In the genomic region with DNA sequence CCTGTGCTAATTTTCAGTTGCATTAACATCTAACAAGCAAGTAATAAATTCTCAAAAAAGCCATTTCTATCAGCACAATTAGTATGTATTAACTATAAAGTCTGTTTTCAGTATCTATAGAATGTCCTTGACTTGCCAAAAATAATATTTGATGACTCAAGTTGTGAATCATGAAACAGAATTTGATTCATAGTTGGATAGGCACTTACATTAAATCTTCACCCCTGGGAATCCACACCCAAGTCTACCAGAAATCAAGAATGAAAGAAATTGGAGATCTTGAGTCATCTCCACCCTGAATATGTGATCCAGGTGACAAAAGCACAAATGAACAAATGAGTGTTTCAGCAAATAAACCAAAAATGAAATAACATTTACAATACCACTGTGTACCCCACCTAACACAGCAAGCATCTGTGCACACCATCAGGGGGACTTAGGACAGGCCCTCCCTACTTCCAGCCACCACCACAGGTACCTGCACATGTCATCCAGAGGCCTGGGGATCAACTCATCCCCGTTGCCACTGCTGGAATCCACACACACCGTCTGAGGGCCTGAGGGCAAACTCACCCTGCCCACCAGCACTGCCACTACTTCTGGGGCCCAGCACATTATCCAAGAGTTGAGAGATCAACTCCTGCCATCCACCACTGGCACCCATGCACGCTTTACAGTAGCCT, we compare ENCODE assay signal across 26 cellular contexts.
DNase-seq lines count a peak whose midpoint lies in the region; ATAC-seq, FAIRE-seq and TF ChIP-seq lines count a peak whose summit lies in the region.
"Had no signal": no experiment of that assay in that cellular context is flagged by ENCODE, and none has a peak within 500 bp of the region (broad histone marks: within the 10 kb centered on the region; RNA-seq: fewer than 3 reads in every experiment).

No MANE protein-coding gene starts in this region.

- no peak for TF ChIP-seq CTCF in SK-N-SH (IDR thresholded peaks at IDR 0.05)
- no peak for TF ChIP-seq CTCF in keratinocyte (optimal IDR thresholded peaks at IDR 0.05 in 1 of 3, IDR thresholded peaks at IDR 0.05 in 1 of 3, conservative IDR thresholded peaks at IDR 0.05 in 1 of 3; ENCODE audit: extremely low read depth in 1 of 3, insufficient read depth in 2 of 3, low read length in 3 of 3)
- TF ChIP-seq CTCF in heart right ventricle (IDR thresholded peaks at IDR 0.05), result no peak

- no peaks in the 10 kb centered on the region for H3K36me3 Mint-ChIP-seq in activated naive CD4-positive, alpha-beta T cell treated with anti-CD3 and anti-CD28 coated beads, Interleukin-2, amount 10 ng/mL, durations not matched to agents 7 days and 5 days

- TF ChIP-seq RAD21 in SK-N-SH (IDR thresholded peaks at IDR 0.05; ENCODE audit: low read length), result no peak

- CTCF ChIA-PET in SK-N-SH (lab: Yijun Ruan, JAX), result no interaction called here
- CTCF ChIA-PET in activated naive CD4-positive, alpha-beta T cell treated with anti-CD3 and anti-CD28 coated beads, Interleukin-2, amount 10 ng/mL, durations not matched to agents 7 days and 5 days (lab: Charles Lee), result no interaction called here

- no peaks in the 10 kb centered on the region for H3K79me2 ChIP-seq in SK-N-SH (ENCODE audit: insufficient read depth)
- no peaks in the 10 kb centered on the region for H3K79me2 ChIP-seq in keratinocyte (ENCODE audit: control insufficient read depth, insufficient read depth, low read length)

- H3K27ac Mint-ChIP-seq in activated naive CD4-positive, alpha-beta T cell treated with anti-CD3 and anti-CD28 coated beads, Interleukin-2, amount 10 ng/mL, durations not matched to agents 7 days and 5 days, result no peak overlapping the region
- H3K27ac Mint-ChIP-seq: activated B cell treated with CpG ODN at 0.5 μM for 24 hours; activated naive CD4-positive, alpha-beta T cell treated with anti-CD3 and anti-CD28 coated beads, Interleukin-2, amount 50 U/mL, for 24 hours; activated T-helper 1 cell treated with anti-CD3 and anti-CD28 coated beads, Interleukin-12 subunit alpha, Interleukin-12 subunit beta, Interleukin-2, Interleukin-4 antibody, amounts not matched to agents 30 ng/mL and 10 ng/mL and 1 ng/mL, durations not matched to agents 14 hours and 24 hours and 36 hours; naive B cell had no signal

- H3K4me2 ChIP-seq in SK-N-SH (no peak overlapping the region), keratinocyte (ENCODE audit: control insufficient read depth, extremely low read depth, insufficient read depth, low read depth, low read length) (peak overlapping the region; percentile 24)
- H3K4me2 ChIP-seq: BLaER1 had no signal

- POLR2A ChIA-PET in SK-N-SH (lab: Yijun Ruan, JAX), result no interaction called here

- H3K4me3 ChIP-seq in SK-N-SH (ENCODE audit: low read depth in 2 of 2, low read length in 1 of 2) (no peak overlapping the region), keratinocyte (ENCODE audit: control insufficient read depth in 2 of 3, extremely low read depth in 1 of 3, insufficient read depth in 2 of 3, low read depth in 1 of 3, low read length in 3 of 3) (no peak overlapping the region), heart right ventricle (no peak overlapping the region)
- H3K4me3 ChIP-seq: BLaER1 had no signal

- H3K27me3 Mint-ChIP-seq in activated naive CD4-positive, alpha-beta T cell treated with anti-CD3 and anti-CD28 coated beads, Interleukin-2, amount 10 ng/mL, durations not matched to agents 7 days and 5 days, result no peaks in the 10 kb centered on the region
- H3K27me3 Mint-ChIP-seq: activated B cell treated with CpG ODN at 0.5 μM for 24 hours; activated naive CD4-positive, alpha-beta T cell treated with anti-CD3 and anti-CD28 coated beads, Interleukin-2, amount 50 U/mL, for 24 hours; naive B cell had no signal

- no peak overlapping the region for H2AFZ ChIP-seq in SK-N-SH (ENCODE audit: low read depth)
- H2AFZ ChIP-seq in keratinocyte (ENCODE audit: control insufficient read depth, low read length), result no peak overlapping the region

- H3K9me3 ChIP-seq in SK-N-SH (no peaks in the 10 kb centered on the region), keratinocyte (ENCODE audit: control insufficient read depth, low read depth, low read length) (no peaks in the 10 kb centered on the region), heart right ventricle (peaks cover 0 to 45% (median 17%) of the 10 kb centered on the region in 11 donors)
- H3K9me3 ChIP-seq: BLaER1 had no signal

- H3K4me3 Mint-ChIP-seq in activated naive CD4-positive, alpha-beta T cell treated with anti-CD3 and anti-CD28 coated beads, Interleukin-2, amount 10 ng/mL, durations not matched to agents 7 days and 5 days, result no peak overlapping the region
- H3K4me3 Mint-ChIP-seq: activated B cell treated with CpG ODN at 0.5 μM for 24 hours; activated naive CD4-positive, alpha-beta T cell treated with anti-CD3 and anti-CD28 coated beads, Interleukin-2, amount 50 U/mL, for 24 hours; activated T-helper 1 cell treated with anti-CD3 and anti-CD28 coated beads, Interleukin-12 subunit alpha, Interleukin-12 subunit beta, Interleukin-2, Interleukin-4 antibody, amounts not matched to agents 30 ng/mL and 10 ng/mL and 1 ng/mL, durations not matched to agents 14 hours and 24 hours and 36 hours had no signal

- H4K20me1 ChIP-seq in SK-N-SH (ENCODE audit: insufficient read depth) (no peaks in the 10 kb centered on the region), keratinocyte (ENCODE audit: control insufficient read depth, extremely low read depth, insufficient read depth, low read length) (no peaks in the 10 kb centered on the region)
- H4K20me1 ChIP-seq: BLaER1 had no signal

- no peak for ATAC-seq in GM18907 (IDR thresholded peaks at IDR 0.05; ENCODE audit: unreplicated experiment)
- ATAC-seq in heart right ventricle, result no peak
- ATAC-seq: left colon had no signal

- H3K27me3 ChIP-seq in SK-N-SH (ENCODE audit: insufficient read depth) (no peaks in the 10 kb centered on the region), keratinocyte (ENCODE audit: control insufficient read depth, extremely low read depth, insufficient read depth, low read length) (no peaks in the 10 kb centered on the region), heart right ventricle (no peaks in the 10 kb centered on the region)
- H3K27me3 ChIP-seq: BLaER1 had no signal

- H3K36me3 ChIP-seq in SK-N-SH (replicated peaks in 1 of 2; ENCODE audit: control insufficient read depth in 1 of 2, insufficient read depth in 2 of 2, low read length in 1 of 2) (no peaks in the 10 kb centered on the region), keratinocyte (ENCODE audit: control insufficient read depth in 2 of 2, extremely low read depth in 1 of 2, insufficient read depth in 2 of 2, low read length in 2 of 2) (no peaks in the 10 kb centered on the region), heart right ventricle (no peaks in the 10 kb centered on the region)
- H3K36me3 ChIP-seq: BLaER1 had no signal

- DNase-seq in HPDE6-E6E7 (ENCODE audit: extremely low spot score) (peak; percentile 22), SK-N-SH (no peak), epithelial cell of prostate (ENCODE audit: low read depth, low spot score) (peak; percentile 43), keratinocyte (ENCODE audit: low read depth, low spot score) (peak; percentile 53), NCI-H345 treated with DMSO at 0.1 percent for 48 hours (lab: John Stamatoyannopoulos, UW; ENCODE audit: unreplicated experiment) (no peak), heart right ventricle (no peak)
- no peak for DNase-seq in activated naive CD4-positive, alpha-beta T cell treated with anti-CD3 and anti-CD28 coated beads, Interleukin-2, amount 10 ng/mL, durations not matched to agents 7 days and 5 days
- DNase-seq: activated B cell treated with CpG ODN at 0.5 μM for 24 hours; anterior cingulate cortex; cerebellar nuclear complex; COR-L47; DMS79; erythroblast; H7; left colon; naive B cell; NCI-H1092; NCI-H1930; occipital lobe; stimulated activated naive CD4-positive, alpha-beta T cell treated with Interleukin-2 at 50 U/mL for 16 hours; T-helper 9 cell had no signal

- no peaks in the 10 kb centered on the region for H3K9me1 ChIP-seq in keratinocyte (ENCODE audit: control insufficient read depth, extremely low read depth, insufficient read depth, low read length)

- dilution Hi-C loops in keratinocyte (cut with MboI; ENCODE audit: extremely low pct_ligation_motif_present, low sequenced_read_pairs), result no loop called here

- H3K4me1 Mint-ChIP-seq in activated naive CD4-positive, alpha-beta T cell treated with anti-CD3 and anti-CD28 coated beads, Interleukin-2, amount 10 ng/mL, durations not matched to agents 7 days and 5 days, result no peaks in the 10 kb centered on the region
- H3K4me1 Mint-ChIP-seq: activated B cell treated with CpG ODN at 0.5 μM for 24 hours; activated naive CD4-positive, alpha-beta T cell treated with anti-CD3 and anti-CD28 coated beads, Interleukin-2, amount 50 U/mL, for 24 hours; naive B cell had no signal

- TF ChIP-seq EP300 in SK-N-SH (IDR thresholded peaks at IDR 0.05; ENCODE audit: borderline replicate concordance in 1 of 2, low read depth in 1 of 2, low read length in 1 of 2), result no peak

- intact Hi-C loops in heart right ventricle (cut with DNase I), result no loop called here

- no peaks in the 10 kb centered on the region for H3K9me2 ChIP-seq in SK-N-SH

- 11% methylated on average over 2 of the region's 3 CpGs for WGBS in SK-N-SH (ENCODE audit: low lambda C conversion rate)
- WGBS in heart right ventricle, 2 donors, result 91 to 97% methylated on average over 3 of the region's 3 CpGs

- H3K9me3 Mint-ChIP-seq in activated naive CD4-positive, alpha-beta T cell treated with anti-CD3 and anti-CD28 coated beads, Interleukin-2, amount 10 ng/mL, durations not matched to agents 7 days and 5 days, result peaks cover 10% of the 10 kb centered on the region

- H3K27ac ChIP-seq in SK-N-SH (ENCODE audit: low read depth in 2 of 2, low read length in 1 of 2), result no peak overlapping the region
- peak overlapping the region; percentile 51 for H3K27ac ChIP-seq in epithelial cell of prostate
- peak overlapping the region; percentile 56 for H3K27ac ChIP-seq in keratinocyte (ENCODE audit: control insufficient read depth, insufficient read depth, low read length)
- H3K27ac ChIP-seq in heart right ventricle, result no peak overlapping the region
- H3K27ac ChIP-seq: BLaER1 had no signal

- H3K9ac ChIP-seq in SK-N-SH, result no peak overlapping the region
- H3K9ac ChIP-seq in keratinocyte (ENCODE audit: control insufficient read depth, extremely low read depth, insufficient read depth, low read length), result no peak overlapping the region
- H3K9ac ChIP-seq: BLaER1 had no signal

- H3F3A ChIP-seq in SK-N-SH (replicated peaks; ENCODE audit: insufficient read depth), result no peaks in the 10 kb centered on the region

- peak; percentile 88 for FAIRE-seq in keratinocyte (lab: Jason Lieb, UNC)
- FAIRE-seq: GM12891 had no signal

- H3K4me1 ChIP-seq in SK-N-SH (ENCODE audit: control insufficient read depth in 1 of 2, insufficient read depth in 2 of 2, low read depth in 1 of 2, low read length in 1 of 2) (no peaks in the 10 kb centered on the region), keratinocyte (ENCODE audit: control insufficient read depth, extremely low read depth, insufficient read depth, low read length) (peaks cover 20% of the 10 kb centered on the region), heart right ventricle (no peaks in the 10 kb centered on the region)
- H3K4me1 ChIP-seq: BLaER1 had no signal

TF ChIP-seq in SK-N-SH, 30 proteins besides CTCF, POLR2A, EP300 and RAD21:
- TF ChIP-seq FOSL2 (IDR thresholded peaks at IDR 0.05; ENCODE audit: borderline replicate concordance, low read depth), result 0 out of 2 replicates have a peak, but pooled peaks have one; percentile 3
- TF ChIP-seq TCF12 (IDR thresholded peaks at IDR 0.05), result no peak

Comparison
In these comparisons a context has a peak if more than half of its experiments do, and no peak if none do; other contexts are left out.
1. DNase-seq: peak in HPDE6-E6E7 (single experiment), epithelial cell of prostate (single experiment) and keratinocyte (single experiment); none in SK-N-SH (single experiment), NCI-H345 treated with DMSO at 0.1 percent for 48 hours (single experiment), activated naive CD4-positive, alpha-beta T cell treated with anti-CD3 and anti-CD28 coated beads, Interleukin-2, amount 10 ng/mL, durations not matched to agents 7 days and 5 days (single experiment) and heart right ventricle (0 of 2).
2. H3K27ac ChIP-seq: peak in epithelial cell of prostate (single experiment) and keratinocyte (single experiment); none in SK-N-SH (0 of 2) and heart right ventricle (0 of 10).